8 cellular contexts compared by ENCODE assay signal in genomic region chr19:1848399-1849131, GRCh38. TPM values are rescaled to one million over a fixed set of nuclear protein-coding genes. Genes with fewer than 3 reads are reported as not detected.
DNase-seq lines count a peak whose midpoint lies in the region; ATAC-seq lines count a peak whose summit lies in the region.

TSS of gene REXO1 (minus strand) at chr19:1848483. CDS start at chr19:1848358, 125 bp downstream.

- intact Hi-C loops in T-helper 2 cell treated with Interferon-gamma antibody and Interleukin-4, amounts not matched to agents 100 ng/mL and 5 ng/mL, for 36 hours (cut with micrococcal nuclease) = loop anchor here (1.0 kb wide), 1 partner anchor 36 kb away; the partner anchor contains the start of gene ATP8B3

- DNase-seq in NCI-H187 treated with DMSO at 0.1 percent for 48 hours (lab: John Stamatoyannopoulos, UW) (peak; percentile 80), anterior cingulate cortex (lab: John Stamatoyannopoulos, UW) (peak; percentile 20 to 93 (median 86)), hepatic stellate cell (ENCODE audit: low spot score) (peak; percentile 91), renal cortical epithelial cell (ENCODE audit: low read depth) (peak; percentile 78), cortex of kidney (lab: John Stamatoyannopoulos, UW) (no peak)

- peak; percentile 39 for ATAC-seq in GM18499 (IDR thresholded peaks at IDR 0.05; ENCODE audit: insufficient read depth, unreplicated experiment)
- ATAC-seq in HG02943 (IDR thresholded peaks at IDR 0.05; ENCODE audit: low read depth, unreplicated experiment) = peak; percentile 58

RNA-seq across cellular contexts. Expression of gene REXO1, which starts in this region (rescaled TPM):
- total RNA-seq in T-helper 2 cell treated with Interferon-gamma antibody and Interleukin-4, amounts not matched to agents 100 ng/mL and 5 ng/mL, for 36 hours = 49.2 and 54.1 TPM in 2 replicates
- total RNA-seq in renal cortical epithelial cell = 3.6 and 14.0 TPM in 2 replicates
